15 cellular contexts compared by ENCODE assay signal in the genomic region with DNA sequence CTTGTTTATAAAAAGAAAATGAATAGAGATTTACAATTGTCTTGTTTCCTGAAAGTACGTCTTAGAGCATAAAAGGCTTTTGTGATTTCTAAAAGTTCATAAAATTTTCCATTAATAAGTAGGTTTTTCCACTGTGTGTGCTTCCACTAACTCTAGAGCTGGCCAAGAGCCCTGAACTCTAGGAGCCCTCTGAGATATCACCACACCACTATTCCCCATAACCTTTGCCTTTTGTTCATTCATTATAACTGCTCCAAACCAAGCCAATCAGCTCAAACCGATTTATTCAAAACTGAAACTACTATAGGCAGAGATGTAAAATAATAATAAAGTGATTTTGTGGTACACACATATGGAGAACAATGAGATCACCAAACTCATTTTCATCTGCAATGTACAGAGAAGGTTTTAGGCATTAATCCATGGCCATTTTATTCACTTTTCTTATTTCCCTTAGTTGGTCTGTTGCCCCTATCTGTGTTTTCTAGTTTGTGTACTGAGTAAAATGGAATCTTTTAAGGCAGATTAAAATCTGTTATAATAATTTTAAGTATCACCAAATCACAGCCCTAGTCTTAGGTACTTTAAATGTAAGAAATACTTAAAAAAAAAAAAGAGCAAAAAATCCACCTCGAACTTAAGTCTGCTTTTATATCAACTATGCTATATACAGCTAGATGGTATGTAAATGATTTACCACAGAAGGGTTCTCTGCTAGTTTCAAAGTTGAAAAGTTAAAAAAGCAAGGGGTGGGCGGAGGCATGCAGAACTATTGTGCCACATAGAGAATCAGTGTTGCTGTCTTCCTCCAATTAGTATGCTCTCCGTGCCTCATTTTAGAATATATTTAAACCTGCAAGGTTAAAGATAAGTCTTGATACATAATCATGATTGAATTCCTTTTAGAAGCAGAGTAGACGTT.
"Had no signal": no experiment of that assay in that cellular context is flagged by ENCODE, and none has a peak within 500 bp of the region (broad histone marks: within the 10 kb centered on the region; RNA-seq: fewer than 3 reads in every experiment).

No MANE protein-coding gene starts in this region.

- H2AFZ ChIP-seq: hepatocyte had no signal

- H3K4me3 Mint-ChIP-seq: memory B cell; natural killer cell treated with Interleukin-12 subunit alpha and Interleukin-12 subunit beta and Interleukin-15 and Interleukin-18, amount 100 ng/mL, for 72 hours; T-helper 17 cell; type B pancreatic cell had no signal

- H3K27ac Mint-ChIP-seq: natural killer cell treated with Interleukin-12 subunit alpha and Interleukin-12 subunit beta and Interleukin-15 and Interleukin-18, amount 100 ng/mL, for 72 hours; type B pancreatic cell had no signal

- H3K27me3 ChIP-seq: hepatocyte had no signal

- H3K9me3 ChIP-seq: left ventricle myocardium inferior had no signal

- H3K36me3 Mint-ChIP-seq: natural killer cell treated with Interleukin-12 subunit alpha and Interleukin-12 subunit beta and Interleukin-15 and Interleukin-18, amount 100 ng/mL, for 72 hours had no signal

- H3K4me3 ChIP-seq: hepatocyte, left ventricle myocardium inferior, skin epidermis had no signal

- ATAC-seq: esophagus mucosa; natural killer cell treated with Interleukin-12 subunit alpha and Interleukin-12 subunit beta and Interleukin-15 and Interleukin-18, amount 100 ng/mL, for 72 hours; T-helper 17 cell had no signal

- DNase-seq: activated CD4-positive, alpha-beta T cell treated with anti-CD3 and anti-CD28 coated beads, Interleukin-2, amount 50 U/mL, for 48 hours; left ventricle myocardium inferior; stimulated activated CD4-positive, alpha-beta T cell treated with anti-CD3 and anti-CD28 coated beads, Interleukin-15, amount 100 ng/mL, for 24 hours; stimulated activated CD4-positive, alpha-beta T cell treated with anti-CD3 and anti-CD28 coated beads, Interleukin-4, amount 100 ng/mL, for 1 hour; stimulated activated naive CD4-positive, alpha-beta T cell treated with Interleukin-2 at 50 U/mL for 16 hours; T-helper 17 cell had no signal

- H3K27ac ChIP-seq: hepatocyte, left ventricle myocardium inferior, skin epidermis had no signal

- H3K9me3 Mint-ChIP-seq: memory B cell; natural killer cell treated with Interleukin-12 subunit alpha and Interleukin-12 subunit beta and Interleukin-15 and Interleukin-18, amount 100 ng/mL, for 72 hours had no signal

- H3K27me3 Mint-ChIP-seq: memory B cell; natural killer cell treated with Interleukin-12 subunit alpha and Interleukin-12 subunit beta and Interleukin-15 and Interleukin-18, amount 100 ng/mL, for 72 hours; T-helper 17 cell; type B pancreatic cell had no signal

- H3K4me2 ChIP-seq: hepatocyte had no signal

- H3K79me2 ChIP-seq: hepatocyte had no signal

- FAIRE-seq: endometrium, keratinocyte, TTC549 had no signal
